In the genomic region with DNA sequence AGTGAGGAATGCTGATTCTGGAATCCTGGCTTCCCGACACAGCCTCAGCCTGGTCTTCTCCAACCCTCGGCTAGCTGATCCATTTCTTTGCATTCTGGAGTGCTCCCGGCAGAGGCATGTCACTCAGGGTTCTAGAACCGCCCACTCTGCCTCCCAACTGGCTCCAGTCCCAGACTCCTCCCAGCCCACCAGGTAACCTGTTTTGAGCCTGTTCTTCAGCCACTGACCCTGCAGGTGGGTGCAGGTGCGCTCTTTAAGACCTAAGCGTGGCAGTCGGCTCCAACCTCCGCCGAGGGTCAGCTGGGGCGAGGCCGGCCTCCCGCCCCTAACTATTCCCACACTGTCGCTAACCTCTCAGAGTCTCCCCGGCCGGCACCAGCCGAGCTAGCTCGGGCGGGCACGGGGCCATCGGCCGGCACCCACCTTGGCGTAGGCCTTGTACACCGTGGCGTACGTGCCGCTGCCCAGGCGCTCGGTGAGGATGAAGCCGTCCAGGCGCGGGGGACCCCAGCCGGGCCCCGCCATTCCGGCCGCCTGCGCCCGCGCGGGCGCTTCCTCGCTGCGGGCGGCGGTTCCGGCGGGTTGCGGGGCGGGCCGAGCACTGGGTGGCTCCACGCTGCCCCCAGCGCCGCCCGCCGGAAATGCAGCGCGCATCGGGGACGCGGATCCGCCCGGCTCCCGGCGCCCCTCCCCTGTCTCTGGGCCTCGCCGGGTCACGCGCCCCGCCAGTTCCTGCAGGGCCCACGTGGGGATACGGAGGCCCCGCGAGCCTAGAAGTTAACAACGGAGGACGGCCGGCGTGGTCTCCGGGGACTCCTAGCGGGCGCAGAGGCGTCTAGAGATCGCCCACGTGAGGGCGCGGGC, we compare ENCODE assay signal across 1 cellular context.
A peak's percentile ranks its signal among the peaks of the same experiment; 100 is the strongest.
TF ChIP-seq lines count a peak whose summit lies in the region.

A gene with protein sequence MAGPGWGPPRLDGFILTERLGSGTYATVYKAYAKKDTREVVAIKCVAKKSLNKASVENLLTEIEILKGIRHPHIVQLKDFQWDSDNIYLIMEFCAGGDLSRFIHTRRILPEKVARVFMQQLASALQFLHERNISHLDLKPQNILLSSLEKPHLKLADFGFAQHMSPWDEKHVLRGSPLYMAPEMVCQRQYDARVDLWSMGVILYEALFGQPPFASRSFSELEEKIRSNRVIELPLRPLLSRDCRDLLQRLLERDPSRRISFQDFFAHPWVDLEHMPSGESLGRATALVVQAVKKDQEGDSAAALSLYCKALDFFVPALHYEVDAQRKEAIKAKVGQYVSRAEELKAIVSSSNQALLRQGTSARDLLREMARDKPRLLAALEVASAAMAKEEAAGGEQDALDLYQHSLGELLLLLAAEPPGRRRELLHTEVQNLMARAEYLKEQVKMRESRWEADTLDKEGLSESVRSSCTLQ (minus strand): TSS at position 576 of the 864 bp plus-strand sequence. CDS start 51 bp downstream, at position 525.

TF ChIP-seq in K562, 482 proteins besides CTCF, POLR2A, EP300 and RAD21 (continued from another document):
- TF ChIP-seq, protein P1, sequence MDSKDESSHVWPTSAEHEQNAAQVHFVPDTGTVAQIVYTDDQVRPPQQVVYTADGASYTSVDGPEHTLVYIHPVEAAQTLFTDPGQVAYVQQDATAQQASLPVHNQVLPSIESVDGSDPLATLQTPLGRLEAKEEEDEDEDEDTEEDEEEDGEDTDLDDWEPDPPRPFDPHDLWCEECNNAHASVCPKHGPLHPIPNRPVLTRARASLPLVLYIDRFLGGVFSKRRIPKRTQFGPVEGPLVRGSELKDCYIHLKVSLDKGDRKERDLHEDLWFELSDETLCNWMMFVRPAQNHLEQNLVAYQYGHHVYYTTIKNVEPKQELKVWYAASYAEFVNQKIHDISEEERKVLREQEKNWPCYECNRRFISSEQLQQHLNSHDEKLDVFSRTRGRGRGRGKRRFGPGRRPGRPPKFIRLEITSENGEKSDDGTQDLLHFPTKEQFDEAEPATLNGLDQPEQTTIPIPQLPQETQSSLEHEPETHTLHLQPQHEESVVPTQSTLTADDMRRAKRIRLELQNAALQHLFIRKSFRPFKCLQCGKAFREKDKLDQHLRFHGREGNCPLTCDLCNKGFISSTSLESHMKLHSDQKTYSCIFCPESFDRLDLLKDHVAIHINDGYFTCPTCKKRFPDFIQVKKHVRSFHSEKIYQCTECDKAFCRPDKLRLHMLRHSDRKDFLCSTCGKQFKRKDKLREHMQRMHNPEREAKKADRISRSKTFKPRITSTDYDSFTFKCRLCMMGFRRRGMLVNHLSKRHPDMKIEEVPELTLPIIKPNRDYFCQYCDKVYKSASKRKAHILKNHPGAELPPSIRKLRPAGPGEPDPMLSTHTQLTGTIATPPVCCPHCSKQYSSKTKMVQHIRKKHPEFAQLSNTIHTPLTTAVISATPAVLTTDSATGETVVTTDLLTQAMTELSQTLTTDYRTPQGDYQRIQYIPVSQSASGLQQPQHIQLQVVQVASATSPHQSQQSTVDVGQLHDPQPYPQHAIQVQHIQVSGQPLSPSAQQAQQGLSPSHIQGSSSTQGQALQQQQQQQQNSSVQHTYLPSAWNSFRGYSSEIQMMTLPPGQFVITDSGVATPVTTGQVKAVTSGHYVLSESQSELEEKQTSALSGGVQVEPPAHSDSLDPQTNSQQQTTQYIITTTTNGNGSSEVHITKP (IDR thresholded peaks at IDR 0.05; ENCODE audit: partially characterized antibody): no peak
- TF ChIP-seq ZNF75A (CRISPR knock-in tag; IDR thresholded peaks at IDR 0.05) (no peak), ZNF785 (CRISPR knock-in tag; IDR thresholded peaks at IDR 0.05) (no peak), PHB2 (IDR thresholded peaks at IDR 0.05; ENCODE audit: low read depth) (no peak), NEUROD1 (IDR thresholded peaks at IDR 0.05; ENCODE audit: borderline replicate concordance, low read depth, low read length, partially characterized antibody) (peak; percentile 22), ZNF134 (CRISPR knock-in tag; conservative IDR thresholded peaks at IDR 0.05) (no peak), RBBP5 (IDR thresholded peaks at IDR 0.05; ENCODE audit: borderline replicate concordance, insufficient read depth, low read length, poor library complexity, severe bottlenecking) (peak; percentile 37), SMARCA5 (IDR thresholded peaks at IDR 0.05) (no peak), TCF7L2 (IDR thresholded peaks at IDR 0.05; ENCODE audit: low read depth, low read length) (no peak), HOXB6 (CRISPR knock-in tag; IDR thresholded peaks at IDR 0.05; ENCODE audit: borderline replicate concordance) (no peak), NFATC3 (IDR thresholded peaks at IDR 0.05) (no peak), MTA2 (IDR thresholded peaks at IDR 0.05; ENCODE audit: low read depth) (no peak), CREB1 (IDR thresholded peaks at IDR 0.05) (peak; percentile 36; the same call in 1 of the 2 replicates), CREB1 (CRISPR knock-in tag; IDR thresholded peaks at IDR 0.05) (peak; percentile 56; the same call in 1 of the 2 replicates), CBFA2T2 (conservative IDR thresholded peaks at IDR 0.05) (peak; percentile 46), NFIX (CRISPR knock-in tag; IDR thresholded peaks at IDR 0.05; ENCODE audit: low read depth) (no peak), KLF16 (IDR thresholded peaks at IDR 0.05) (peak; percentile 24; the same call in 1 of the 2 replicates), ZNF583 (CRISPR knock-in tag; IDR thresholded peaks at IDR 0.05) (no peak), ZNF311 (CRISPR knock-in tag; IDR thresholded peaks at IDR 0.05) (no peak), KHSRP (IDR thresholded peaks at IDR 0.05) (no peak), ZNF384 (IDR thresholded peaks at IDR 0.05; ENCODE audit: low read depth, low read length) (no peak), CEBPG (CRISPR knock-in tag; IDR thresholded peaks at IDR 0.05) (no peak), CEBPG (tag; conservative IDR thresholded peaks at IDR 0.05 in 1 of 2, IDR thresholded peaks at IDR 0.05 in 1 of 2) (no peak), FOXJ3 (CRISPR knock-in tag; IDR thresholded peaks at IDR 0.05) (no peak), YY1 (IDR thresholded peaks at IDR 0.05; ENCODE audit: borderline replicate concordance in 1 of 3, control insufficient read depth in 1 of 3, extremely low read depth in 1 of 3, insufficient read depth in 3 of 3, insufficient read length in 1 of 3, insufficient replicate concordance in 2 of 3, low read depth in 1 of 3, low read length in 2 of 3) (peak in 2 of 3 experiments; percentile 31 to 60)
- TF ChIP-seq, protein P2, sequence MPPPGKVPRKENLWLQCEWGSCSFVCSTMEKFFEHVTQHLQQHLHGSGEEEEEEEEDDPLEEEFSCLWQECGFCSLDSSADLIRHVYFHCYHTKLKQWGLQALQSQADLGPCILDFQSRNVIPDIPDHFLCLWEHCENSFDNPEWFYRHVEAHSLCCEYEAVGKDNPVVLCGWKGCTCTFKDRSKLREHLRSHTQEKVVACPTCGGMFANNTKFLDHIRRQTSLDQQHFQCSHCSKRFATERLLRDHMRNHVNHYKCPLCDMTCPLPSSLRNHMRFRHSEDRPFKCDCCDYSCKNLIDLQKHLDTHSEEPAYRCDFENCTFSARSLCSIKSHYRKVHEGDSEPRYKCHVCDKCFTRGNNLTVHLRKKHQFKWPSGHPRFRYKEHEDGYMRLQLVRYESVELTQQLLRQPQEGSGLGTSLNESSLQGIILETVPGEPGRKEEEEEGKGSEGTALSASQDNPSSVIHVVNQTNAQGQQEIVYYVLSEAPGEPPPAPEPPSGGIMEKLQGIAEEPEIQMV (tag; conservative IDR thresholded peaks at IDR 0.05; ENCODE audit: low read depth): no peak
